Comparison of ENCODE assay signal across 7 cellular contexts in genomic region chr4:102729486-102729885, GRCh38. TPM values are rescaled to one million over a fixed set of nuclear protein-coding genes. Genes with fewer than 3 reads are reported as not detected.
DNase-seq lines count a peak whose midpoint lies in the region; ATAC-seq, FAIRE-seq and TF ChIP-seq lines count a peak whose summit lies in the region.
"Not testable (repeated sequence)": the region's sequence is repeated elsewhere in the genome, so short reads cannot be mapped to it uniquely, and the experiment has no call there.

No MANE protein-coding gene starts in this region.

- H3K4me3 Mint-ChIP-seq in Calu3 (ENCODE audit: low read depth, unreplicated experiment); WTC11: not testable (repeated sequence)

- CTCF ChIA-PET in Calu3 (lab: Charles Lee) = not testable (repeated sequence)
- CTCF ChIA-PET in WTC11 (lab: Charles Lee) = interaction anchor here (0.8 to 1.1 kb wide), 2 partner anchors 17 to 280 kb away, joined by 3 read pairs; no protein-coding TSS in a partner anchor

- H3K27ac Mint-ChIP-seq in Calu3 (ENCODE audit: unreplicated experiment) = peak overlapping the region; percentile 32
- peak overlapping the region; percentile 68 for H3K27ac Mint-ChIP-seq in WTC11

- ATAC-seq in WTC11, pancreas: not testable (repeated sequence)

- not testable (repeated sequence) for TF ChIP-seq CTCF in Calu3 (IDR thresholded peaks at IDR 0.05; ENCODE audit: unreplicated experiment); WTC11 (IDR thresholded peaks at IDR 0.05); choroid plexus epithelial cell (conservative IDR thresholded peaks at IDR 0.05; ENCODE audit: low read depth, low read length); pancreas (IDR thresholded peaks at IDR 0.05)

- DNase-seq in Calu3 = peak; percentile 67
- DNase-seq in NCI-H2029 (lab: John Stamatoyannopoulos, UW) = peak; percentile 30
- DNase-seq in NCI-H510A treated with DMSO at 0.1 percent for 48 hours (lab: John Stamatoyannopoulos, UW) = peak; percentile 6
- not testable (repeated sequence) for DNase-seq in WTC11 (ENCODE audit: low spot score)
- DNase-seq in choroid plexus epithelial cell (ENCODE audit: low read depth) = peak; percentile 47
- peak; percentile 22 for DNase-seq in iris pigment epithelial cell (ENCODE audit: low read depth)
- DNase-seq in pancreas = peak in 5 of 6 donors; percentile 30 to 77 (median 69)

- H3K9me3 ChIP-seq in pancreas = not testable (repeated sequence)

- not testable (repeated sequence) for H3K27me3 Mint-ChIP-seq in Calu3 (ENCODE audit: unreplicated experiment); WTC11 (ENCODE audit: low read depth)

- intact Hi-C loops in Calu3 (cut with micrococcal nuclease; ENCODE audit: unreplicated experiment); pancreas (cut with DNase I): not testable (repeated sequence)

- not testable (repeated sequence) for H3K27me3 ChIP-seq in pancreas

- POLR2A ChIA-PET in WTC11 (lab: Charles Lee) = interaction anchor here (1.3 kb wide), 1 partner anchor 31 kb away, joined by 7 read pairs; the partner anchor contains the start of gene MANBA

- H3K9me3 Mint-ChIP-seq in Calu3 (ENCODE audit: low read depth, unreplicated experiment); WTC11: not testable (repeated sequence)

- not testable (repeated sequence) for H3K36me3 ChIP-seq in pancreas

- not testable (repeated sequence) for H3K4me3 ChIP-seq in choroid plexus epithelial cell (ENCODE audit: low read depth, low read length); pancreas

- not testable (repeated sequence) for BruUV-seq in Calu3 (replicated peaks; lab: Mats Ljungman, UMichigan)

- not testable (repeated sequence) for H3K36me3 Mint-ChIP-seq in Calu3 (ENCODE audit: insufficient read depth, unreplicated experiment)
- peaks cover 24% of the 10 kb centered on the region for H3K36me3 Mint-ChIP-seq in WTC11

- FAIRE-seq in pancreas (lab: Jason Lieb, UNC) = not testable (repeated sequence)

- H3K27ac ChIP-seq in pancreas = not testable (repeated sequence)

- H3K4me1 ChIP-seq in pancreas = not testable (repeated sequence)

- peaks cover 34% of the 10 kb centered on the region for H3K4me1 Mint-ChIP-seq in Calu3 (ENCODE audit: low read depth, unreplicated experiment)
- H3K4me1 Mint-ChIP-seq in WTC11 = not testable (repeated sequence)

- 63 to 67% methylated on average over 3 of the region's 3 CpGs for WGBS in pancreas, 2 donors

RNA-seq across cellular contexts. Expression of gene MANBA, which starts 31.3 kb away (rescaled TPM):
- total RNA-seq in Calu3 (2022) = 11.7 and 13.6 TPM in 2 replicates
- 35.1 to 37.6 TPM (median 37.5 TPM) in 3 replicates for total RNA-seq in WTC11 (2021)
- total RNA-seq in pancreas = 10 to 100 TPM in 3 of 6 donors, 1 to 10 TPM in 3; 8.3 to 22.0 (median 10.7) TPM
- polyA plus RNA-seq in pancreas = 10 to 100 TPM in 1 of 2 donors, 1 to 10 TPM in 1; 7.8 to 14.2 TPM
